23 cellular contexts compared by ENCODE assay signal in the genomic region with DNA sequence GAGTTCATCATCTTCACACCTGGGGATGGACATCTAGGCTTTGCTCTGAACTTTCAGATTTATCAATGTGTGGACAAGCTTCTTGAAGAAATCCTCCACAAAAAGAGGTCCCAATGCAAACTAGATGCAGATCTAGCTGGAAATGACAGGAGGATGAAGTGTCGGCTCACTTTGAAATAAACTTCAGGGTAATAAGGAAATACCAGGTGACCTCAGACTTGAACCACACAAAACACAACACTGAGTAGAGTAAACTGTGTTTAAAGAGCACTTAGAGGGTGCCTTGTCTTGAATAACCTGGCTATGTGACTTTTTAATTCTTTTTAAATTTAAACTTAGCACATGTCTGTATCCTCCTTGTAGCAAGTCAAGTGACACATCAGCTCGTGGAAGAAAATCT. TPM values are rescaled to one million over a fixed set of nuclear protein-coding genes. Genes with fewer than 3 reads are reported as not detected.
DNase-seq lines count a peak whose midpoint lies in the region; ATAC-seq and TF ChIP-seq lines count a peak whose summit lies in the region.
"Had no signal": no experiment of that assay in that cellular context is flagged by ENCODE, and none has a peak within 500 bp of the region (broad histone marks: within the 10 kb centered on the region; RNA-seq: fewer than 3 reads in every experiment).

No MANE protein-coding gene starts in this region.

- H3K9me3 ChIP-seq in endodermal cell (ENCODE audit: control insufficient read depth, low read length): no peaks in the 10 kb centered on the region
- H3K9me3 ChIP-seq in mucosa of rectum (ENCODE audit: control insufficient read depth in 2 of 2, low read length in 2 of 2): no peaks in the 10 kb centered on the region
- H3K9me3 ChIP-seq: A549, BE2C had no signal

- H3K36me3 ChIP-seq in endodermal cell (ENCODE audit: control insufficient read depth, insufficient read depth, low read length): no peaks in the 10 kb centered on the region
- no peaks in the 10 kb centered on the region for H3K36me3 ChIP-seq in mucosa of rectum (ENCODE audit: control insufficient read depth in 2 of 2, insufficient read depth in 2 of 2, low read length in 2 of 2)
- H3K36me3 ChIP-seq: BE2C; BLaER1 treated with 17β-estradiol and CSF1 and Interleukin-3, amounts not matched to agents 10 nM and 100 nM had no signal

- TF ChIP-seq CTCF in endodermal cell (conservative IDR thresholded peaks at IDR 0.05): no peak

- no peak overlapping the region for H3K27ac Mint-ChIP-seq in endodermal cell
- H3K27ac Mint-ChIP-seq: CD4-positive, alpha-beta memory T cell had no signal

- DNase-seq in M059J (ENCODE audit: low read depth) (peak; percentile 76), endodermal cell (peak; percentile 20), cerebellar nuclear complex (lab: John Stamatoyannopoulos, UW) (no peak)
- DNase-seq: 8988T; ACHN; AML-193; BE2C; Calu3; CD4-positive, alpha-beta memory T cell; COR-L47; DMS53; DMS79 treated with DMSO at 0.1 percent for 48 hours; GF-D8; GOT3; H7 had no signal

- H3K27me3 ChIP-seq in endodermal cell (ENCODE audit: control insufficient read depth, insufficient read depth, low read length, poor library complexity, severe bottlenecking): no peaks in the 10 kb centered on the region
- H3K27me3 ChIP-seq in mucosa of rectum (ENCODE audit: control insufficient read depth in 2 of 2, insufficient read depth in 2 of 2, low read length in 2 of 2): no peaks in the 10 kb centered on the region
- H3K27me3 ChIP-seq: BE2C; BLaER1 treated with 17β-estradiol and CSF1 and Interleukin-3, amounts not matched to agents 10 nM and 100 nM had no signal

- H3K4me3 Mint-ChIP-seq in endodermal cell: no peak overlapping the region
- H3K4me3 Mint-ChIP-seq: CD4-positive, alpha-beta memory T cell had no signal

- H3K9me3 Mint-ChIP-seq in endodermal cell: no peaks in the 10 kb centered on the region
- H3K9me3 Mint-ChIP-seq: CD4-positive, alpha-beta memory T cell had no signal

- H3K4me3 ChIP-seq in endodermal cell (ENCODE audit: low read length): no peak overlapping the region
- H3K4me3 ChIP-seq in mucosa of rectum (ENCODE audit: low read length in 2 of 2): no peak overlapping the region
- H3K4me3 ChIP-seq: A549; BLaER1 treated with 17β-estradiol and CSF1 and Interleukin-3, amounts not matched to agents 10 nM and 100 nM had no signal

- no peak overlapping the region for H3K27ac ChIP-seq in endodermal cell (ENCODE audit: low read depth, low read length)
- H3K27ac ChIP-seq in mucosa of rectum (ENCODE audit: low read depth in 2 of 2, low read length in 2 of 2): peak overlapping the region; percentile 16 to 63
- H3K27ac ChIP-seq: A549 had no signal

- 91 to 100% methylated on average over 1 to 2 of the region's 2 CpGs for WGBS in endodermal cell (ENCODE audit: insufficient coverage in 1 of 2, insufficient read length in 1 of 2), 2 experiments

- no peaks in the 10 kb centered on the region for H3K4me1 Mint-ChIP-seq in endodermal cell
- H3K4me1 Mint-ChIP-seq: CD4-positive, alpha-beta memory T cell had no signal

- H3K4me1 ChIP-seq in endodermal cell (ENCODE audit: control insufficient read depth, insufficient read depth, low read length) (no peaks in the 10 kb centered on the region), mucosa of rectum (ENCODE audit: control insufficient read depth in 2 of 2, insufficient read depth in 2 of 2, low read length in 2 of 2) (peaks cover 0 to 8% of the 10 kb centered on the region in 2 donors)
- H3K4me1 ChIP-seq: BE2C had no signal

- ATAC-seq in HG02973 (IDR thresholded peaks at IDR 0.05; ENCODE audit: unreplicated experiment) (no peak), GM19023 (IDR thresholded peaks at IDR 0.05; ENCODE audit: unreplicated experiment) (no peak)
- ATAC-seq: HCT116 had no signal

- H3K9ac ChIP-seq in endodermal cell (ENCODE audit: extremely low read depth, low read length, poor library complexity, severe bottlenecking) (no peak overlapping the region), mucosa of rectum (ENCODE audit: low read depth in 1 of 2, low read length in 2 of 2) (no peak overlapping the region)
- H3K9ac ChIP-seq: BLaER1 treated with 17β-estradiol and CSF1 and Interleukin-3, amounts not matched to agents 10 nM and 100 nM had no signal

- H3K27me3 Mint-ChIP-seq in endodermal cell (ENCODE audit: insufficient read depth): peaks cover 2% of the 10 kb centered on the region

- no peaks in the 10 kb centered on the region for H3K36me3 Mint-ChIP-seq in endodermal cell (ENCODE audit: low read depth)
- H3K36me3 Mint-ChIP-seq: CD4-positive, alpha-beta memory T cell had no signal

RNA-seq across cellular contexts. Expression of gene TEKT3, which starts 27.2 kb away (rescaled TPM):
- total RNA-seq in M059J (2014; rRNA removed; shearing (Covaris generic)): not detected in 2 replicates
- 1 to 10 TPM; 1.1 to 1.6 TPM for total RNA-seq in endodermal cell
- polyA plus RNA-seq in endodermal cell (2013, experiment 1 of 2): 1.5 TPM
- polyA plus RNA-seq in endodermal cell (2013, experiment 2 of 2): 1.1 TPM
- total RNA-seq: Calu3, Daoy, G401 had no signal
- polyA plus RNA-seq: CD4-positive, alpha-beta memory T cell had no signal

Comparison
In these comparisons a context has a peak if more than half of its experiments do, and no peak if none do; other contexts are left out.
1. DNase-seq: peak in M059J (single experiment) and endodermal cell (single experiment); none in cerebellar nuclear complex (0 of 2).